Comparison of ENCODE assay signal across 1 cellular context in the genomic region with DNA sequence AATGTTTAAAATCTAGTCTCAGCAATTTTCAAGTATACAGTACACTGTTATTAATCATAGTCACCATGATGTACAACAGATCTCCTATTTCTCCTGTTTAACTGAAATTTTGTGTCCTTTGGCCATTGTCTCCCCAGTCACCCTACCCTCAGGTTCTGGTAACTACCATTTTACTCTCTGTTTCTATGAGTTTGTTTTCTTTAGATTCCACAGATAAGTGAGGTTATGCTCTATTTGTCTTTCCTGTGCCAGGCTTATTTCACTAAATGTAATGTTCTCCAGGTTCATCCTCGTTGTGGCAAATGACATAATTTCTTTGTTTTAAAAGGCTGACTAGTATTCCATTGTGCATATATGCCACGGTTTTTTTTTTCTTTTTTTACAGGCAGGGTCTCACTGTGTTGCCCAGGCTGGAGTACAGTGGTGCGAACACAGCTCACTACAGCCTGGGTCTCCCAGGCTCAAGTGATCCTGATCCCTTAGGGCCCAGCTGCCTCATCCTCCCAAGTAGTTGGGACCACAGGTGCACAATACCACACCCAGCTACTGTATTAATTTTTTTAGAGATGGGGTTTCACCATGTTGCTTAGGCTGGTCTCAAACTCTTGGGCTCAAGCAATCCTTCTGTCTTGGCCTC.
TF ChIP-seq lines count a peak whose summit lies in the region.

No MANE protein-coding gene starts in this region.

TF ChIP-seq in HepG2, 621 proteins besides CTCF, POLR2A, EP300 and RAD21:
- TF ChIP-seq JUND (CRISPR knock-in tag; IDR thresholded peaks at IDR 0.05) (no peak), ZNF121 (CRISPR knock-in tag; IDR thresholded peaks at IDR 0.05) (peak; percentile 87), SOX13 (IDR thresholded peaks at IDR 0.05) (no peak), SOX13 (CRISPR knock-in tag; conservative IDR thresholded peaks at IDR 0.05 in 1 of 2, IDR thresholded peaks at IDR 0.05 in 1 of 2) (peak in 1 of 2 experiments; percentile 34; a peak in 1 of 4 replicates)
